8 cellular contexts compared by ENCODE assay signal in genomic region chr7:7181519-7182155, GRCh38. TPM values are rescaled to one million over a fixed set of nuclear protein-coding genes. Genes with fewer than 3 reads are reported as not detected.
A peak's percentile ranks its signal among the peaks of the same experiment; 100 is the strongest.
DNase-seq lines count a peak whose midpoint lies in the region; ATAC-seq and TF ChIP-seq lines count a peak whose summit lies in the region.

No MANE protein-coding gene starts in this region.

- H3K4me3 ChIP-seq in parathyroid adenoma (ENCODE audit: low read depth, low read length): peak overlapping the region; percentile 99

- TF ChIP-seq CTCF in glutamatergic neuron (IDR thresholded peaks at IDR 0.05; ENCODE audit: partially characterized antibody, unreplicated experiment): no peak
- TF ChIP-seq CTCF in parathyroid adenoma (IDR thresholded peaks at IDR 0.05): no peak

- no peaks in the 10 kb centered on the region for H3K9me3 Mint-ChIP-seq in glutamatergic neuron (ENCODE audit: unreplicated experiment)

- H2AFZ ChIP-seq in parathyroid adenoma: peak overlapping the region; percentile 56

- no peak overlapping the region for H3K9ac ChIP-seq in parathyroid adenoma

- H3K4me1 Mint-ChIP-seq in glutamatergic neuron (ENCODE audit: low read depth, unreplicated experiment): peaks cover 5% of the 10 kb centered on the region

- H3K27me3 ChIP-seq in parathyroid adenoma (ENCODE audit: control insufficient read depth, insufficient read depth, low read length): no peaks in the 10 kb centered on the region

- ATAC-seq in GM19452 (IDR thresholded peaks at IDR 0.05; ENCODE audit: unreplicated experiment) (peak; percentile 39), HG03521 (IDR thresholded peaks at IDR 0.05; ENCODE audit: unreplicated experiment) (peak; percentile 27)

- no peaks in the 10 kb centered on the region for H3K36me3 ChIP-seq in parathyroid adenoma (ENCODE audit: control insufficient read depth, insufficient read depth, low read length)

- H3K27ac ChIP-seq in parathyroid adenoma: peak overlapping the region; percentile 86

- H3K79me2 ChIP-seq in parathyroid adenoma: peaks cover 31% of the 10 kb centered on the region

- H3K4me2 ChIP-seq in parathyroid adenoma (ENCODE audit: low read length): peak overlapping the region; percentile 94

- H3K4me3 Mint-ChIP-seq in glutamatergic neuron (ENCODE audit: unreplicated experiment): peak overlapping the region; percentile 91

- no peaks in the 10 kb centered on the region for H3K9me3 ChIP-seq in parathyroid adenoma (ENCODE audit: control insufficient read depth, low read length)

- H3K27me3 Mint-ChIP-seq in glutamatergic neuron (ENCODE audit: unreplicated experiment): peaks cover 5% of the 10 kb centered on the region

- H3K36me3 Mint-ChIP-seq in glutamatergic neuron (ENCODE audit: unreplicated experiment): no peaks in the 10 kb centered on the region

- peak; percentile 21 for DNase-seq in COLO829 (ENCODE audit: low spot score)
- DNase-seq in OCI-M2 (lab: John Stamatoyannopoulos, UW; ENCODE audit: unreplicated experiment): peak; percentile 53
- peak in 3 of 4 experiments; percentile 1 to 33 (median 24) for DNase-seq in activated naive CD4-positive, alpha-beta T cell (lab: John Stamatoyannopoulos, UW)
- DNase-seq in glutamatergic neuron: no peak
- no peak for DNase-seq in NCI-H187 treated with DMSO at 0.1 percent for 48 hours (lab: John Stamatoyannopoulos, UW)

- H3K27ac Mint-ChIP-seq in glutamatergic neuron (ENCODE audit: unreplicated experiment): peak overlapping the region; percentile 86

- peaks cover 10% of the 10 kb centered on the region for H3K4me1 ChIP-seq in parathyroid adenoma

RNA-seq across cellular contexts. Expression of gene C1GALT1, which starts 0.7 kb away (rescaled TPM):
- total RNA-seq in glutamatergic neuron (ENCODE audit: unreplicated experiment): 15.3 TPM

Comparison
In these comparisons a context has a peak if more than half of its experiments do, and no peak if none do; other contexts are left out.
1. DNase-seq: peak in COLO829 (single experiment), OCI-M2 (single experiment) and activated naive CD4-positive, alpha-beta T cell (3 of 4); none in glutamatergic neuron (single experiment) and NCI-H187 treated with DMSO at 0.1 percent for 48 hours (single experiment).